Comparison of ENCODE assay signal across 8 cellular contexts in genomic region chr13:112894673-112895481, GRCh38.
DNase-seq lines count a peak whose midpoint lies in the region; ATAC-seq and TF ChIP-seq lines count a peak whose summit lies in the region.

No MANE protein-coding gene starts in this region.

- DNase-seq in SK-N-SH (peak; percentile 50), kidney epithelial cell (ENCODE audit: low read depth) (no peak), testis (no peak), left colon (no peak), SIG-M5 (lab: John Stamatoyannopoulos, UW) (no peak), NCI-H2196 treated with DMSO at 0.1 percent for 48 hours (lab: John Stamatoyannopoulos, UW; ENCODE audit: unreplicated experiment) (no peak)

- no peaks in the 10 kb centered on the region for H3K79me2 ChIP-seq in SK-N-SH (ENCODE audit: insufficient read depth)

- no peak for TF ChIP-seq CTCF in SK-N-SH (IDR thresholded peaks at IDR 0.05)
- TF ChIP-seq CTCF in kidney epithelial cell (IDR thresholded peaks at IDR 0.05; ENCODE audit: insufficient read depth, low read length, poor library complexity, severe bottlenecking), result no peak
- TF ChIP-seq CTCF in testis (IDR thresholded peaks at IDR 0.05), result no peak

- H3K36me3 ChIP-seq in SK-N-SH (replicated peaks in 1 of 2; ENCODE audit: control insufficient read depth in 1 of 2, insufficient read depth in 2 of 2, low read length in 1 of 2) (no peaks in the 10 kb centered on the region), kidney epithelial cell (ENCODE audit: control insufficient read depth, insufficient read depth, low read length) (no peaks in the 10 kb centered on the region), testis (ENCODE audit: low read depth, missing control alignments) (no peaks in the 10 kb centered on the region)

- H3K4me2 ChIP-seq in SK-N-SH, result peak overlapping the region; percentile 65; the same call in 1 of the 2 replicates

- H4K20me1 ChIP-seq in SK-N-SH (ENCODE audit: insufficient read depth), result no peaks in the 10 kb centered on the region

- no peak for TF ChIP-seq EP300 in SK-N-SH (IDR thresholded peaks at IDR 0.05; ENCODE audit: borderline replicate concordance in 1 of 2, low read depth in 1 of 2, low read length in 1 of 2)

- intact Hi-C loops in testis (cut with DNase I; ENCODE audit: low total_unique reads) (no loop called here), left colon (cut with DNase I, micrococcal nuclease) (no loop called here)

- no peaks in the 10 kb centered on the region for H3K9me3 Mint-ChIP-seq in activated T-helper 17 cell treated with anti-CD3 and anti-CD28 coated beads, Interleukin-2, amount 50 U/mL, for 72 hours

- H3K4me1 Mint-ChIP-seq in activated T-helper 17 cell treated with anti-CD3 and anti-CD28 coated beads, Interleukin-2, amount 50 U/mL, for 72 hours, result no peaks in the 10 kb centered on the region

- no peaks in the 10 kb centered on the region for H3F3A ChIP-seq in SK-N-SH (replicated peaks; ENCODE audit: insufficient read depth)

- POLR2A ChIA-PET in SK-N-SH (lab: Yijun Ruan, JAX), result interaction anchor here (1.5 kb wide), 1 partner anchor 9 kb away, joined by 4 read pairs; no protein-coding TSS in a partner anchor

- peak overlapping the region; percentile 27 for H3K4me3 Mint-ChIP-seq in activated T-helper 17 cell treated with anti-CD3 and anti-CD28 coated beads, Interleukin-2, amount 50 U/mL, for 72 hours

- no peaks in the 10 kb centered on the region for H3K9me2 ChIP-seq in SK-N-SH

- H2AFZ ChIP-seq in SK-N-SH (ENCODE audit: low read depth), result no peak overlapping the region

- no peak; the same call in 2 of the 3 replicates for ATAC-seq in SK-N-SH treated with all-trans-retinoic acid at 6 μM for 48 hours
- ATAC-seq in activated T-helper 17 cell treated with anti-CD3 and anti-CD28 coated beads, Interleukin-2, amount 50 U/mL, for 72 hours (replicated peaks), result peak; percentile 28
- no peak for ATAC-seq in left colon

- WGBS in SK-N-SH (ENCODE audit: low lambda C conversion rate), result 63% methylated on average over 12 of the region's 36 CpGs
- 4 to 18% methylated on average over 9 to 36 of the region's 36 CpGs for WGBS in testis, 2 donors

- TF ChIP-seq RAD21 in SK-N-SH (IDR thresholded peaks at IDR 0.05; ENCODE audit: low read length), result no peak

- H3K27ac Mint-ChIP-seq in activated T-helper 17 cell treated with anti-CD3 and anti-CD28 coated beads, Interleukin-2, amount 50 U/mL, for 72 hours, result no peak overlapping the region

- H3K4me3 ChIP-seq in SK-N-SH (ENCODE audit: low read depth in 2 of 2, low read length in 1 of 2), result peak overlapping the region in 1 of 2 experiments; percentile 52; a peak in 2 of 4 replicates
- peak overlapping the region; percentile 57 for H3K4me3 ChIP-seq in kidney epithelial cell (ENCODE audit: low read depth, low read length)
- H3K4me3 ChIP-seq in testis, result peak overlapping the region; percentile 39

- H3K9me3 ChIP-seq in SK-N-SH (no peaks in the 10 kb centered on the region), testis (no peaks in the 10 kb centered on the region)

- no peak for TF ChIP-seq POLR2A in testis (IDR thresholded peaks at IDR 0.05)

- H3K27me3 Mint-ChIP-seq in activated T-helper 17 cell treated with anti-CD3 and anti-CD28 coated beads, Interleukin-2, amount 50 U/mL, for 72 hours, result peaks cover 4% of the 10 kb centered on the region

- H3K4me1 ChIP-seq in SK-N-SH (ENCODE audit: control insufficient read depth in 1 of 2, insufficient read depth in 2 of 2, low read depth in 1 of 2, low read length in 1 of 2), result peaks cover 0 to 18% of the 10 kb centered on the region in 2 experiments; a peak in 1 of 4 replicates
- H3K4me1 ChIP-seq in testis, result peaks cover 6% of the 10 kb centered on the region

- H3K27me3 ChIP-seq in SK-N-SH (ENCODE audit: insufficient read depth), result peaks cover 10% of the 10 kb centered on the region
- H3K27me3 ChIP-seq in kidney epithelial cell (ENCODE audit: control insufficient read depth, insufficient read depth, low read length), result no peaks in the 10 kb centered on the region
- no peaks in the 10 kb centered on the region for H3K27me3 ChIP-seq in testis

- CTCF ChIA-PET in SK-N-SH (lab: Yijun Ruan, JAX), result interaction anchor here (0.7 to 1.5 kb wide), 3 partner anchors 20 to 75 kb away, joined by 3 to 4 read pairs (median 3); no protein-coding TSS in a partner anchor

- no peaks in the 10 kb centered on the region for H3K36me3 Mint-ChIP-seq in activated T-helper 17 cell treated with anti-CD3 and anti-CD28 coated beads, Interleukin-2, amount 50 U/mL, for 72 hours (ENCODE audit: low read depth)

- no peak overlapping the region for H3K9ac ChIP-seq in SK-N-SH

- no peak overlapping the region for H3K27ac ChIP-seq in SK-N-SH (ENCODE audit: low read depth in 2 of 2, low read length in 1 of 2)
- no peak overlapping the region for H3K27ac ChIP-seq in testis

TF ChIP-seq in SK-N-SH, 30 proteins besides CTCF, POLR2A, EP300 and RAD21:
- TF ChIP-seq RCOR1 (IDR thresholded peaks at IDR 0.05; ENCODE audit: low read length) (no peak), EZH2phosphoT487 (IDR thresholded peaks at IDR 0.05; ENCODE audit: borderline replicate concordance, low read depth) (no peak)
TF ChIP-seq in SK-N-SH: peak in this region for 0.

TF ChIP-seq in SK-N-SH treated with all-trans-retinoic acid at 6 μM for 48 hours, 23 proteins besides CTCF, POLR2A, EP300 and RAD21:
- TF ChIP-seq ZNF8 (CRISPR knock-in tag; IDR thresholded peaks at IDR 0.05) (no peak), CSDC2 (CRISPR knock-in tag; IDR thresholded peaks at IDR 0.05) (no peak), ZC3H10 (CRISPR knock-in tag; IDR thresholded peaks at IDR 0.05) (no peak), POU6F1 (CRISPR knock-in tag; IDR thresholded peaks at IDR 0.05; ENCODE audit: borderline replicate concordance, low read depth) (no peak), BACH2 (CRISPR knock-in tag; IDR thresholded peaks at IDR 0.05; ENCODE audit: borderline replicate concordance) (no peak), GLIS3 (CRISPR knock-in tag; IDR thresholded peaks at IDR 0.05) (no peak), PATZ1 (CRISPR knock-in tag; IDR thresholded peaks at IDR 0.05; ENCODE audit: borderline replicate concordance) (no peak), OSR1 (CRISPR knock-in tag; IDR thresholded peaks at IDR 0.05) (no peak), TCF4 (CRISPR knock-in tag; IDR thresholded peaks at IDR 0.05; ENCODE audit: borderline replicate concordance) (no peak), SNAI2 (CRISPR knock-in tag; IDR thresholded peaks at IDR 0.05) (no peak)
